Comparison of ENCODE assay signal across 9 cellular contexts in the genomic region with DNA sequence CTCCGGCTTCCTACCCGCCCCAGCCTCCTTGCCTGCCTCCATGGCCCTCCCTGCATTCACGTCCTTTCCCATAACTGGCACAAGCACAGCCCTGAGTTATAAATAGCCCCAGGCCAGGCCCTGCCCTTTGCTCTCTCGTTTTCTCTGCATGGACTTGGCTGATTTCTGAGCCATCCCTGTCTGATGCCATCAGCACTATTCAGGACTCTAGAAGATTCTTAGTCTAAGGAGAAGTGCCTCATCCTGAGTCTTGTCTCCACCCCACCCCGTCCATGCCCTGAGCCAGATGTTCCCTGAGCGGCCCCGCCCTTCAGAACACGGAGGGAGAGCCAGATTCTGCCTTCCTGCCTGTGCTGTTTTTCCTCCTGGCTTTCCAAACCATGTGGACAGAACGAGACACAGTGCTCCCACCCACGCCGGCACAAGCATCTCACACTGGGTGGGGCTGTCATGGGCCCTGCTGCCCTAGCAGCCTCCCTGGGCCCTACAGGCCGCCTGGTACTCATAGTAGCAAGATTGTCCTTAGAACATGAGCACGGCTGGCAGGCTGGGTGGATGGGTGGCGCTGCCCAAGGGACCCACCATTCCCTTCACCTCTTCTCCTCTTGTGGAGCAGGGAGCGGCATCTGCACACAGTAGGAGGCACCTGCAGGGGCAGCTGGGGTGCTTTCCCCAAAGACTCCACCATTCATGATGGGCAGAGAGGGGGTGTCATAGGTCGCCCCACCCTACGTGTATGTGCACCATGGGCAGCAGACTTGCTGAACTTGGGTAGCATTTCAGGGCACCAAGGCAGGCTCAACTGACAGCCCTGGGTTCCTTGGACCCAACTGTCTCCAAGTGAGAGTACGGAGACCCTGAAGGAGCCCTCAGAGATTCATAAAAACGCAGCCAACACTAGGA.
DNase-seq lines count a peak whose midpoint lies in the region; ATAC-seq and TF ChIP-seq lines count a peak whose summit lies in the region.
"Had no signal": no experiment of that assay in that cellular context is flagged by ENCODE, and none has a peak within 500 bp of the region (broad histone marks: within the 10 kb centered on the region; RNA-seq: fewer than 3 reads in every experiment).

No MANE protein-coding gene starts in this region.

- TF ChIP-seq CTCF in WTC11 (IDR thresholded peaks at IDR 0.05) (no peak), thyroid gland (IDR thresholded peaks at IDR 0.05) (no peak), WERI-Rb-1 (IDR thresholded peaks at IDR 0.05; ENCODE audit: low read depth, low read length) (no peak)

- H3K9me3 ChIP-seq in thyroid gland: no peaks in the 10 kb centered on the region
- H3K9me3 ChIP-seq in WERI-Rb-1 (ENCODE audit: severe bottlenecking): no peaks in the 10 kb centered on the region
- H3K9me3 ChIP-seq: SJCRH30 had no signal

- H3K27ac Mint-ChIP-seq in WTC11 (peak overlapping the region; percentile 75), memory B cell (peak overlapping the region; percentile 0)
- H3K27ac Mint-ChIP-seq in activated CD4-positive, alpha-beta T cell treated with anti-CD3 and anti-CD28 coated beads for 36 hours: no peak overlapping the region

- TF ChIP-seq POLR2A in thyroid gland (IDR thresholded peaks at IDR 0.05): no peak

- H3K9me3 Mint-ChIP-seq in WTC11 (no peaks in the 10 kb centered on the region), memory B cell (no peaks in the 10 kb centered on the region)
- no peaks in the 10 kb centered on the region for H3K9me3 Mint-ChIP-seq in activated CD4-positive, alpha-beta T cell treated with anti-CD3 and anti-CD28 coated beads for 36 hours (ENCODE audit: low read depth)

- ATAC-seq in WTC11: no peak
- ATAC-seq in memory B cell (ENCODE audit: low read depth): no peak
- no peak for ATAC-seq in GM21381 (IDR thresholded peaks at IDR 0.05; ENCODE audit: unreplicated experiment)
- ATAC-seq in activated CD4-positive, alpha-beta T cell treated with anti-CD3 and anti-CD28 coated beads for 36 hours: no peak

- DNase-seq in WTC11 (ENCODE audit: low spot score) (no peak), epidermal melanocyte (ENCODE audit: insufficient read length, low spot score) (peak; percentile 50), memory B cell (ENCODE audit: low spot score in 2 of 2) (no peak), thyroid gland (peak in 1 of 2 donors; percentile 30), NCI-H2227 (lab: John Stamatoyannopoulos, UW; ENCODE audit: unreplicated experiment) (no peak), WERI-Rb-1 (no peak)
- no peak for DNase-seq in activated CD4-positive, alpha-beta T cell treated with anti-CD3 and anti-CD28 coated beads for 36 hours
- DNase-seq: SJCRH30 had no signal

- H3K36me3 ChIP-seq in thyroid gland (peaks cover 20 to 31% of the 10 kb centered on the region in 2 donors), WERI-Rb-1 (peaks cover 77% of the 10 kb centered on the region)

- H3K4me1 Mint-ChIP-seq in WTC11 (peaks cover 27% of the 10 kb centered on the region), memory B cell (no peaks in the 10 kb centered on the region)
- H3K4me1 Mint-ChIP-seq in activated CD4-positive, alpha-beta T cell treated with anti-CD3 and anti-CD28 coated beads for 36 hours: peaks cover 9% of the 10 kb centered on the region

- H3K27me3 ChIP-seq in thyroid gland (no peaks in the 10 kb centered on the region), WERI-Rb-1 (ENCODE audit: insufficient read depth, low read depth, severe bottlenecking) (no peaks in the 10 kb centered on the region)
- H3K27me3 ChIP-seq: SJCRH30 had no signal

- H3K4me3 Mint-ChIP-seq in WTC11: no peak overlapping the region
- H3K4me3 Mint-ChIP-seq in memory B cell: no peak overlapping the region
- no peak overlapping the region for H3K4me3 Mint-ChIP-seq in activated CD4-positive, alpha-beta T cell treated with anti-CD3 and anti-CD28 coated beads for 36 hours

- H3K36me3 Mint-ChIP-seq in WTC11 (peaks cover 26% of the 10 kb centered on the region), memory B cell (peaks cover 13% of the 10 kb centered on the region)
- no peaks in the 10 kb centered on the region for H3K36me3 Mint-ChIP-seq in activated CD4-positive, alpha-beta T cell treated with anti-CD3 and anti-CD28 coated beads for 36 hours (ENCODE audit: low read depth)

- H3K4me1 ChIP-seq in thyroid gland: peaks cover 6 to 19% of the 10 kb centered on the region in 2 donors
- H3K4me1 ChIP-seq: SJCRH30 had no signal

- CTCF ChIA-PET in WTC11 (lab: Charles Lee): interaction anchor here (1.1 kb wide), 1 partner anchor 15 kb away, joined by 4 read pairs; no protein-coding TSS in a partner anchor
- CTCF ChIA-PET in activated CD4-positive, alpha-beta T cell treated with anti-CD3 and anti-CD28 coated beads for 36 hours (lab: Charles Lee): interaction anchor here (0.8 kb wide), 1 partner anchor 11 kb away, joined by 3 read pairs; no protein-coding TSS in a partner anchor

- POLR2A ChIA-PET in WTC11 (lab: Charles Lee): no interaction called here
- POLR2A ChIA-PET in activated CD4-positive, alpha-beta T cell treated with anti-CD3 and anti-CD28 coated beads for 36 hours (lab: Charles Lee): no interaction called here

- H3K27ac ChIP-seq in thyroid gland (peak overlapping the region in 2 of 3 donors; percentile 60 to 65), WERI-Rb-1 (no peak overlapping the region)
- H3K27ac ChIP-seq: SJCRH30 had no signal

- H3K4me3 ChIP-seq in thyroid gland (replicated peaks in 1 of 3) (no peak overlapping the region), WERI-Rb-1 (ENCODE audit: low read depth, low read length) (no peak overlapping the region)
- H3K4me3 ChIP-seq: SJCRH30 had no signal

- intact Hi-C loops in thyroid gland (cut with DNase I): no loop called here
- intact Hi-C loops in activated CD4-positive, alpha-beta T cell treated with anti-CD3 and anti-CD28 coated beads for 36 hours (cut with DNase I, micrococcal nuclease): no loop called here

- H3K27me3 Mint-ChIP-seq in WTC11 (ENCODE audit: low read depth) (no peaks in the 10 kb centered on the region), memory B cell (no peaks in the 10 kb centered on the region)
- H3K27me3 Mint-ChIP-seq in activated CD4-positive, alpha-beta T cell treated with anti-CD3 and anti-CD28 coated beads for 36 hours: no peaks in the 10 kb centered on the region

- WGBS in thyroid gland, 2 donors: 64 to 74% methylated on average over 16 to 18 of the region's 19 CpGs

TF ChIP-seq in WTC11, 78 proteins besides CTCF, POLR2A, EP300 and RAD21:
- no peak for TF ChIP-seq ELF4 (CRISPR knock-in tag; IDR thresholded peaks at IDR 0.05; ENCODE audit: low read depth)
- TF ChIP-seq ATF1 (CRISPR knock-in tag; IDR thresholded peaks at IDR 0.05): no peak
- TF ChIP-seq NFE2L1 (CRISPR knock-in tag; IDR thresholded peaks at IDR 0.05): no peak
